Comparison of ENCODE assay signal across 8 cellular contexts in the genomic region with DNA sequence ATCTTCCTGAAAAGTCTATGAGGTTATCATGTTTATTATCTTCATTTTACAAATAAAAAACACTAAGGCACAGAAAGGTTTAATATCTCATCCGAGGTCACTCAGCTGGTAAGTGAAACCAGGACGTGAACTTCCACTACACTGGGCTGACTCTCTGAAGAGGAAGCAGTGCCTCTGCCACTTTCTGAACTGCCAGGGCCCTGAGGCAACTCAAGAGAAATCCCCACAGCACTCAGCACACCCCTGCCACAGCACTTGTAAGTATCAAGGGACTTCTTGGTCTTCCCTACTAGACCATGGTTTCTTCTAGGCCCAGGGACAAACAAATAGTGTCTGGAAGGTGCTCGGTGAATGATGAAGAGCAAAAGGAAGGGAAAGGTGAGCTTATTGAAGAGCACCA. TPM values are rescaled to one million over a fixed set of nuclear protein-coding genes. Genes with fewer than 3 reads are reported as not detected.
DNase-seq lines count a peak whose midpoint lies in the region; ATAC-seq and TF ChIP-seq lines count a peak whose summit lies in the region.

No MANE protein-coding gene starts in this region.

- H3K79me1 ChIP-seq in mesendoderm (ENCODE audit: low read length) = no peaks in the 10 kb centered on the region

- peak overlapping the region; percentile 47 for H2AK5ac ChIP-seq in mesendoderm (ENCODE audit: low read length)

- peaks cover 12% of the 10 kb centered on the region for H3K4me1 ChIP-seq in mesendoderm (ENCODE audit: control insufficient read depth, low read depth, low read length)

- ATAC-seq in HG02571 (IDR thresholded peaks at IDR 0.05; ENCODE audit: unreplicated experiment) (peak; percentile 82), HG03439 (IDR thresholded peaks at IDR 0.05; ENCODE audit: unreplicated experiment) (no peak)

- H3K4ac ChIP-seq in mesendoderm (ENCODE audit: low read depth, low read length) = no peak overlapping the region

- peak; percentile 26 for DNase-seq in GM12864 (ENCODE audit: low read depth)
- no peak for DNase-seq in RWPE1 (ENCODE audit: low spot score)
- DNase-seq in mesendoderm = no peak
- DNase-seq in NCI-H2227 treated with DMSO at 0.1 percent for 48 hours (lab: John Stamatoyannopoulos, UW) = no peak
- no peak for DNase-seq in KBM-7
- no peak for DNase-seq in NCI-H82 treated with DMSO at 0.1 percent for 48 hours (lab: John Stamatoyannopoulos, UW; ENCODE audit: unreplicated experiment)

- H3K18ac ChIP-seq in mesendoderm (ENCODE audit: low read length) = no peak overlapping the region

- WGBS in mesendoderm (ENCODE audit: extremely low coverage, insufficient coverage, low lambda C conversion rate) = no CpG with 5 or more reads among the region's 3 CpGs

- no peaks in the 10 kb centered on the region for H3K36me3 ChIP-seq in mesendoderm (ENCODE audit: control insufficient read depth, insufficient read depth, low read length)

- no peaks in the 10 kb centered on the region for H3K27me3 ChIP-seq in mesendoderm (ENCODE audit: insufficient read depth, low read length, poor library complexity)

- no peak overlapping the region for H3K4me2 ChIP-seq in mesendoderm (ENCODE audit: low read length)

- no peak overlapping the region for H3K56ac ChIP-seq in mesendoderm (ENCODE audit: low read length)

- H3K23ac ChIP-seq in mesendoderm (ENCODE audit: low read length) = no peak overlapping the region

- POLR2A ChIA-PET in RWPE1 (lab: Yijun Ruan, JAX; ENCODE audit: low non-redundant PET) = no interaction called here

- H3K9ac ChIP-seq in mesendoderm (ENCODE audit: low read length) = no peak overlapping the region

- peak overlapping the region; percentile 66 for H3K27ac ChIP-seq in RWPE1
- no peak overlapping the region for H3K27ac ChIP-seq in mesendoderm (ENCODE audit: low read depth, low read length)

- H3K4me3 ChIP-seq in GM12864 (ENCODE audit: low read depth, low read length) = no peak overlapping the region
- no peak overlapping the region for H3K4me3 ChIP-seq in mesendoderm (ENCODE audit: low read length)

- no peak overlapping the region for H2BK15ac ChIP-seq in mesendoderm (replicated peaks; ENCODE audit: low read depth)

- no peak overlapping the region for H4K5ac ChIP-seq in mesendoderm (ENCODE audit: low read length)

- CTCF ChIA-PET in RWPE1 (lab: Yijun Ruan, JAX) = interaction anchor here (1.0 kb wide), 1 partner anchor 227 kb away, joined by 3 read pairs; no protein-coding TSS in a partner anchor

- H3K79me2 ChIP-seq in mesendoderm (ENCODE audit: control insufficient read depth, insufficient read depth, low read length) = no peaks in the 10 kb centered on the region

- H4K8ac ChIP-seq in mesendoderm (ENCODE audit: low read depth, low read length) = no peak overlapping the region

- TF ChIP-seq CTCF in GM12864 (IDR thresholded peaks at IDR 0.05; ENCODE audit: low read depth, low read length, missing control alignments) (no peak), RWPE1 (conservative IDR thresholded peaks at IDR 0.05; ENCODE audit: low read depth) (no peak)

- no peak overlapping the region for H2BK120ac ChIP-seq in mesendoderm (ENCODE audit: low read depth, low read length)

- no peak overlapping the region for H2BK5ac ChIP-seq in mesendoderm (ENCODE audit: low read length)

- in situ Hi-C loops in KBM-7 (cut with MboI; ENCODE audit: low pct_unique_long_range_greater_than_20kb, low sequenced_read_pairs) = no loop called here

RNA-seq across cellular contexts. Expression of a gene that starts 49.7 kb away (rescaled TPM):
- polyA plus RNA-seq in mesendoderm (2013, experiment 1 of 2) = 2,670 TPM
- 2,699 TPM for polyA plus RNA-seq in mesendoderm (2013, experiment 2 of 2)

RNA-seq across cellular contexts. Expression of a gene that starts 49.8 kb away (rescaled TPM):
- 0.79 TPM for polyA plus RNA-seq in mesendoderm (2013, experiment 1 of 2)
- polyA plus RNA-seq in mesendoderm (2013, experiment 2 of 2) = 0.87 TPM
